11 cellular contexts compared by ENCODE assay signal in the genomic region with DNA sequence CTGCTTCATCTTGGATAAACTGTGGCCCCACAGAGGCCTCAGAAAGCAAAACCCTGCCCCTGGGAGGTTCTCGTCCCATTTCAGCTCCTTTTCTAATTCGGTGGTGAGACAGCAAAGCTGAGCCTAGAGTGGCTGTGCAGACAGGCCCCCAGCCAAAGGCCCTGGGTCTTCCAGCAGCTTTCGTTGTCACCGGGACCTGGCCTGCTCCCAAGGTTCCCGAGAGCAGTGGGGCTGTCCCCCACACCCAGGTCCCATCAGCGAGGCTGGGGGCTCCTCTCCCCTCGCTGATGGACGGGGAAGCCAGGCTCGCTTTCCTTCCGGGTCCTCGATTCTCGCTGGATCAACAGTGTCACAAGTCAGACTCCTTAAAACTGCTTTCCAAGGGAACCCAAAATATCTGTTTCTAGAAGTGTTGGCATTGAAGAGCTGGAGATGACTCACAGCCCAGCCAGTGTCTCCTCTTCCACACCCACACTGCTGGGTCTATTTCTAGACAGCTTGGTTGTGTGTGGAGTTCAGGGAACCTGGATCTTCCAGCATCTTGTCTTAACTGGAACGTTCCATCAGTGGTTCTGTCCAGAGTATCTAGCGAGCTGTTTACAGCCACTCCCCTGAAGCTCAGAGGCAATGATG. TPM values are rescaled to one million over a fixed set of nuclear protein-coding genes. Genes with fewer than 3 reads are reported as not detected.
DNase-seq lines count a peak whose midpoint lies in the region; ATAC-seq and TF ChIP-seq lines count a peak whose summit lies in the region.
"Had no signal": no experiment of that assay in that cellular context is flagged by ENCODE, and none has a peak within 500 bp of the region (broad histone marks: within the 10 kb centered on the region; RNA-seq: fewer than 3 reads in every experiment).

No MANE protein-coding gene starts in this region.

- no peak for TF ChIP-seq EP300 in gastroesophageal sphincter (IDR thresholded peaks at IDR 0.05)

- H3K4me1 ChIP-seq in aorta (ENCODE audit: control insufficient read depth in 1 of 2, insufficient read depth in 2 of 2, low read length in 2 of 2) (no peaks in the 10 kb centered on the region), gastroesophageal sphincter (no peaks in the 10 kb centered on the region), ascending aorta (no peaks in the 10 kb centered on the region)

- H3K27ac ChIP-seq in aorta (ENCODE audit: low read depth in 1 of 2, low read length in 2 of 2) (no peak overlapping the region), gastroesophageal sphincter (no peak overlapping the region), ascending aorta (no peak overlapping the region)

- DNase-seq in NCI-H510A (lab: John Stamatoyannopoulos, UW) (peak; percentile 22), NCI-H510A treated with DMSO at 0.1 percent for 48 hours (lab: John Stamatoyannopoulos, UW) (no peak), amniotic epithelial cell (ENCODE audit: low read depth) (peak; percentile 44), head of caudate nucleus (peak in 30 of 42 donors; percentile 23 to 88 (median 60)), aorta (peak in 1 of 2 donors; percentile 48), NCI-H1105 treated with DMSO at 0.1 percent for 48 hours (lab: John Stamatoyannopoulos, UW) (no peak), ascending aorta (ENCODE audit: low spot score in 2 of 2) (no peak)
- DNase-seq: DND-41, immature natural killer cell had no signal

- ATAC-seq in aorta (ENCODE audit: low FRiP score) (peak; percentile 16), gastroesophageal sphincter (no peak)
- ATAC-seq: stimulated activated memory B cell treated with anti-CD40 and anti-IgM and Interleukin-4, amounts not matched to agents 10 μg/mL and 1 μg/mL and 100 μg/mL, for 72 hours had no signal

- no peaks in the 10 kb centered on the region for H3K9me3 ChIP-seq in aorta (ENCODE audit: control insufficient read depth, low read length)
- no peaks in the 10 kb centered on the region for H3K9me3 ChIP-seq in gastroesophageal sphincter
- no peaks in the 10 kb centered on the region for H3K9me3 ChIP-seq in ascending aorta

- no peak overlapping the region for H3K4me3 ChIP-seq in aorta (ENCODE audit: low read length in 2 of 2)
- no peak overlapping the region for H3K4me3 ChIP-seq in gastroesophageal sphincter
- no peak overlapping the region for H3K4me3 ChIP-seq in ascending aorta

- TF ChIP-seq POLR2A in gastroesophageal sphincter (IDR thresholded peaks at IDR 0.05), result no peak

- H3K36me3 ChIP-seq in aorta (ENCODE audit: control insufficient read depth in 1 of 2, insufficient read depth in 2 of 2, low read length in 1 of 2) (no peaks in the 10 kb centered on the region), gastroesophageal sphincter (no peaks in the 10 kb centered on the region), ascending aorta (no peaks in the 10 kb centered on the region)

- 70 to 78% methylated on average over 14 of the region's 14 CpGs for WGBS in aorta, 2 donors
- whole genome bisulfite sequencing in gastroesophageal sphincter (ENCODE audit: low coverage in 1 of 2), 2 donors, result 78% methylated on average over 3 of the region's 14 CpGs; no CpG with 5 or more reads in 1 of the 2 donors

- intact Hi-C loops in head of caudate nucleus (cut with DNase I) (no loop called here), aorta (cut with DNase I) (no loop called here), ascending aorta (cut with DNase I) (no loop called here)

- no peak for TF ChIP-seq CTCF in gastroesophageal sphincter (IDR thresholded peaks at IDR 0.05)
- TF ChIP-seq CTCF in ascending aorta (IDR thresholded peaks at IDR 0.05), result no peak

- H3K27me3 ChIP-seq in aorta (ENCODE audit: control insufficient read depth in 1 of 2, insufficient read depth in 2 of 2, low read length in 1 of 2), result no peaks in the 10 kb centered on the region
- peaks cover 19% of the 10 kb centered on the region for H3K27me3 ChIP-seq in gastroesophageal sphincter
- H3K27me3 ChIP-seq in ascending aorta, result no peaks in the 10 kb centered on the region

RNA-seq across cellular contexts. Expression of a gene that starts 35.0 kb away (rescaled TPM):
- 10 to 100 TPM; 17.5 to 18.1 TPM for total RNA-seq in aorta
- polyA plus RNA-seq in aorta, result 10 to 100 TPM in 1 of 2 donors, 1 to 10 TPM in 1; 4.4 to 17.9 TPM
- total RNA-seq in gastroesophageal sphincter, result 10 to 100 TPM; 19.0 to 25.2 (median 20.8) TPM
- 52.0 TPM for total RNA-seq in ascending aorta

RNA-seq across cellular contexts. Expression of a gene that starts 40.7 kb away (rescaled TPM):
- total RNA-seq in aorta (10 to 100 TPM; 36.0 to 45.5 TPM), gastroesophageal sphincter (10 to 100 TPM; 27.1 to 46.9 (median 32.2) TPM), ascending aorta (65.9 TPM)
- polyA plus RNA-seq in aorta, result 10 to 100 TPM in 1 of 2 donors, 1 to 10 TPM in 1; 8.3 to 11.4 TPM

RNA-seq across cellular contexts. Expression of a gene that starts 48.3 kb away (rescaled TPM):
- total RNA-seq in aorta (10 to 100 TPM; 30.3 to 44.3 TPM), gastroesophageal sphincter (10 to 100 TPM in 3 of 4 donors, 1 to 10 TPM in 1; 8.9 to 22.2 (median 10.1) TPM), ascending aorta (8.7 TPM)
- polyA plus RNA-seq in aorta, result 10 to 100 TPM; 44.6 to 71.6 TPM

Comparison
In these comparisons a context has a peak if more than half of its experiments do, and no peak if none do; other contexts are left out.
1. DNase-seq: peak in NCI-H510A (single experiment), amniotic epithelial cell (single experiment) and head of caudate nucleus (30 of 42); none in NCI-H510A treated with DMSO at 0.1 percent for 48 hours (single experiment), NCI-H1105 treated with DMSO at 0.1 percent for 48 hours (single experiment) and ascending aorta (0 of 2).